ENCODE assay signal across 13 cellular contexts in the genomic region with DNA sequence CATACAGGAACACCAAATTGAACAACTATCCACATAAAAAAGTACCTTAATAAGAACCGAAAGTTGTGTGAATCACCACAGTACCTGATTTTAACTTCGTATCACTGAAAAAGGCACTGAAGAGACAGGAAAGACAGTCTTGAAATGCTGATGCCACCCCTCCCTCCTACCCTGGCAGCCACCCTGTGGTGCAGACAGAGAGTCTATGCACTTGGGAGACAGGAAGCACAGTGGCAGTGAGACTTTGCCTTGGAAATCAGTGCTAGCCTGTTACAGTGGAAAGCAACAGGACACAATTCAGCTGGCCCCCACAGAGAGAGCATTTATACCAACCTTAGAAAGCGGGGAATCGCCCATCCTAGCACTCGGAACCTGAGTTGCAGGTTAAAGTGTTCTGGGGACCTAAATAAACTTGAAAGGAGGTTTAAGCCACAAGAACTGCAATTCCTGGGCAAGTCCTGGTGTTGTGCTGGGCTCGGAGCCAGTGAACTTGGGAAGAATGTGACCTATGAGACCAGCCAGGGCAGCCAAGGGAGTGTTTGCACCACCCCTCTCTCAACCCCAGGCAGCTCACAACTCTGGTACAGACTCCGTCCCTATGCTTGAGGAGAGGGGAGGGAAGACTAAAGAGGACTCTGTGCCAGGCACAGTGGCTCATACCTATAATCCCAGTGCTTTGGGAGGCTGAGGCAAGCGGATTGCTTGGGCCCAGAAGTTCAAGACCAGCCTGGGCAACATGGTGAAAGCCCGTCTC.
DNase-seq lines count a peak whose midpoint lies in the region; ATAC-seq and TF ChIP-seq lines count a peak whose summit lies in the region.
"Had no signal": no experiment of that assay in that cellular context is flagged by ENCODE, and none has a peak within 500 bp of the region (broad histone marks: within the 10 kb centered on the region; RNA-seq: fewer than 3 reads in every experiment).

No MANE protein-coding gene starts in this region.

- H3K27ac Mint-ChIP-seq in osteocyte (ENCODE audit: unreplicated experiment), result peak overlapping the region; percentile 66
- H3K27ac Mint-ChIP-seq: nephron progenitor cell had no signal

- H3K4me3 Mint-ChIP-seq in osteocyte (ENCODE audit: unreplicated experiment), result peak overlapping the region; percentile 1
- H3K4me3 Mint-ChIP-seq: nephron progenitor cell had no signal

- peaks cover 42% of the 10 kb centered on the region for H3K4me1 Mint-ChIP-seq in osteocyte (ENCODE audit: unreplicated experiment)

- no peak for ATAC-seq in HG02884 (IDR thresholded peaks at IDR 0.05; ENCODE audit: unreplicated experiment)

- H3K4me3 ChIP-seq in foreskin fibroblast (ENCODE audit: low read depth in 1 of 2, low read length in 2 of 2), result no peak overlapping the region
- H3K4me3 ChIP-seq: suprapubic skin had no signal

- peak; percentile 36 for DNase-seq in AG20443 (ENCODE audit: low spot score)
- peak; percentile 64 for DNase-seq in NCI-H226
- peak; percentile 44 to 83 for DNase-seq in foreskin fibroblast
- DNase-seq in osteocyte (ENCODE audit: extremely low spot score, unreplicated experiment), result no peak
- DNase-seq in iPS-NIHi11 (ENCODE audit: low spot score), result no peak
- no peak for DNase-seq in DMS53 treated with DMSO at 0.1 percent for 48 hours (lab: John Stamatoyannopoulos, UW; ENCODE audit: unreplicated experiment)
- DNase-seq in NCI-H748 treated with DMSO at 0.1 percent for 48 hours (lab: John Stamatoyannopoulos, UW), result no peak
- DNase-seq: DND-41, H7, nephron progenitor cell, T-helper 9 cell had no signal

- TF ChIP-seq CTCF in foreskin fibroblast (IDR thresholded peaks at IDR 0.05; ENCODE audit: low read depth, low read length) (no peak), osteocyte (IDR thresholded peaks at IDR 0.05) (no peak)

- no peaks in the 10 kb centered on the region for H3K36me3 Mint-ChIP-seq in osteocyte (ENCODE audit: unreplicated experiment)

- H3K9me3 Mint-ChIP-seq in osteocyte (ENCODE audit: unreplicated experiment), result peaks cover 17% of the 10 kb centered on the region

- no peaks in the 10 kb centered on the region for H3K27me3 Mint-ChIP-seq in osteocyte (ENCODE audit: unreplicated experiment)

Comparison
In these comparisons a context has a peak if more than half of its experiments do, and no peak if none do; other contexts are left out.
1. DNase-seq: peak in AG20443 (single experiment), NCI-H226 (single experiment) and foreskin fibroblast (2 of 2); none in osteocyte (single experiment), iPS-NIHi11 (single experiment), DMS53 treated with DMSO at 0.1 percent for 48 hours (single experiment) and NCI-H748 treated with DMSO at 0.1 percent for 48 hours (single experiment).